ENCODE assay signal across 9 cellular contexts in genomic region chr11:43419460-43419859, GRCh38.
A peak's percentile ranks its signal among the peaks of the same experiment; 100 is the strongest.
DNase-seq lines count a peak whose midpoint lies in the region; ATAC-seq and TF ChIP-seq lines count a peak whose summit lies in the region.
"Had no signal": no experiment of that assay in that cellular context is flagged by ENCODE, and none has a peak within 500 bp of the region (broad histone marks: within the 10 kb centered on the region; RNA-seq: fewer than 3 reads in every experiment).

No MANE protein-coding gene starts in this region.

- H3K4me3 ChIP-seq in AG10803 (ENCODE audit: low read length) (no peak overlapping the region), neural progenitor cell (no peak overlapping the region)
- H3K4me3 ChIP-seq: SJSA1 had no signal

- no peak overlapping the region for H3K9ac ChIP-seq in neural progenitor cell

- H3F3A ChIP-seq in neural progenitor cell (ENCODE audit: low read depth), result peaks cover 27% of the 10 kb centered on the region

- no peaks in the 10 kb centered on the region for H4K20me1 ChIP-seq in neural progenitor cell (ENCODE audit: low read depth)

- H3K27me3 Mint-ChIP-seq in endothelial cell (ENCODE audit: unreplicated experiment) (no peaks in the 10 kb centered on the region), neural progenitor cell (ENCODE audit: insufficient read depth, low read depth) (no peaks in the 10 kb centered on the region)

- ATAC-seq in HG03520 (IDR thresholded peaks at IDR 0.05; ENCODE audit: unreplicated experiment), result peak; percentile 60
- ATAC-seq in activated CD4-positive, CD25-positive, alpha-beta regulatory T cell treated with anti-CD3 and anti-CD28 coated beads, Interleukin-2, amount 50 U/mL, for 24 hours, result no peak

- H3K27ac Mint-ChIP-seq in endothelial cell (ENCODE audit: unreplicated experiment) (no peak overlapping the region), neural progenitor cell (no peak overlapping the region)

- H3K27ac ChIP-seq in neural progenitor cell, result no peak overlapping the region
- H3K27ac ChIP-seq: SJSA1 had no signal

- no peaks in the 10 kb centered on the region for H3K4me1 ChIP-seq in neural progenitor cell

- H3K79me2 ChIP-seq in neural progenitor cell (ENCODE audit: low read depth), result no peaks in the 10 kb centered on the region

- DNase-seq in AG10803 (ENCODE audit: low read depth) (peak; percentile 29), GM03348 (ENCODE audit: low spot score) (peak; percentile 48), SK-N-DZ (ENCODE audit: low spot score) (peak; percentile 12), endothelial cell (ENCODE audit: low spot score) (peak; percentile 28), neural progenitor cell (ENCODE audit: low spot score) (peak; percentile 21), activated gamma-delta T cell (lab: John Stamatoyannopoulos, UW) (no peak)

- H3K4me3 Mint-ChIP-seq in endothelial cell (ENCODE audit: unreplicated experiment), result no peak overlapping the region
- no peak overlapping the region for H3K4me3 Mint-ChIP-seq in neural progenitor cell

- H3K9me3 Mint-ChIP-seq in endothelial cell (ENCODE audit: unreplicated experiment) (no peaks in the 10 kb centered on the region), neural progenitor cell (no peaks in the 10 kb centered on the region)

- H3K4me2 ChIP-seq in neural progenitor cell, result no peak overlapping the region

- H3K36me3 Mint-ChIP-seq in endothelial cell (ENCODE audit: low read depth, unreplicated experiment), result peaks cover 10% of the 10 kb centered on the region
- H3K36me3 Mint-ChIP-seq in neural progenitor cell, result peaks cover 10% of the 10 kb centered on the region

- H3K4me1 Mint-ChIP-seq in endothelial cell (ENCODE audit: unreplicated experiment) (no peaks in the 10 kb centered on the region), neural progenitor cell (no peaks in the 10 kb centered on the region)

- peaks cover 27% of the 10 kb centered on the region for H3K36me3 ChIP-seq in neural progenitor cell

- no peaks in the 10 kb centered on the region for H3K9me3 ChIP-seq in neural progenitor cell (ENCODE audit: low read depth)
- H3K9me3 ChIP-seq: SJSA1 had no signal

- H3K27me3 ChIP-seq in neural progenitor cell, result no peaks in the 10 kb centered on the region
- H3K27me3 ChIP-seq: SJSA1 had no signal

- TF ChIP-seq CTCF in AG10803 (conservative IDR thresholded peaks at IDR 0.05; ENCODE audit: low read length) (peak; percentile 81), endothelial cell (IDR thresholded peaks at IDR 0.05; ENCODE audit: unreplicated experiment) (peak; percentile 38), neural progenitor cell (IDR thresholded peaks at IDR 0.05) (peak; percentile 76)

- no peak overlapping the region for H2AFZ ChIP-seq in neural progenitor cell (replicated peaks)
